17 cellular contexts compared by ENCODE assay signal in the genomic region with DNA sequence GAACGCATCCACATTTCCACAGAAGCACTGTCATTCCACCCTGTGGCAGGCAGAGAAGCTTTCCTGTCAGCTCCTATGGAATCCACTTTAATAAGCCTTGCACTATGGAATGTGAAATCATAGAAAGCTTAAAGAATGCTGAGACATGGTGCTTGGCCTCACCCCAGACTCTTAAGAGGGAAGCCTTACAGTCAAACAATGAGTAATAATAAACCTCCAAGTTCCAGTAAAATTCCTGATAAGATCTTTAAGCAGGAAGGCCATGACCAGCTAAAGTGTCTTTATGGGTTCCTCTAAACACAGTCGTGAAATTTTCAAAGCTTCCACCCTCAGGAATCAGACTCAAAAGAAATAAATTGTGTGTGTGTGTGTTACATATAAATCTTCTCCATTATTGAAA. TPM values are rescaled to one million over a fixed set of nuclear protein-coding genes. Genes with fewer than 3 reads are reported as not detected.
A peak's percentile ranks its signal among the peaks of the same experiment; 100 is the strongest.
DNase-seq lines count a peak whose midpoint lies in the region; ATAC-seq, FAIRE-seq and TF ChIP-seq lines count a peak whose summit lies in the region.
"Had no signal": no experiment of that assay in that cellular context is flagged by ENCODE, and none has a peak within 500 bp of the region (broad histone marks: within the 10 kb centered on the region; RNA-seq: fewer than 3 reads in every experiment).

No MANE protein-coding gene starts in this region.

- no peaks in the 10 kb centered on the region for H3K9me3 Mint-ChIP-seq in activated CD4-positive, alpha-beta T cell treated with anti-CD3 and anti-CD28 coated beads for 36 hours (ENCODE audit: low read depth)
- H3K9me3 Mint-ChIP-seq: memory B cell; T-helper 2 cell treated with Interferon-gamma antibody and Interleukin-4, amounts not matched to agents 5 μg/mL and 100 μg/mL, for 36 hours had no signal

- no peak for TF ChIP-seq POLR2A in A549 (IDR thresholded peaks at IDR 0.05; ENCODE audit: low read length)

- POLR2A ChIA-PET in A549 (lab: Yijun Ruan, JAX), result interaction anchor here (0.6 to 2.0 kb wide), 4 partner anchors 13 to 659 kb away, joined by 3 to 9 read pairs (median 3); partner anchors contain the start of gene EDRF1
- POLR2A ChIA-PET in activated CD4-positive, alpha-beta T cell treated with anti-CD3 and anti-CD28 coated beads for 36 hours (lab: Charles Lee), result no interaction called here

- peak; percentile 48 to 71 for DNase-seq in A549 (ENCODE audit: low read depth in 1 of 2, low spot score in 1 of 2)
- DNase-seq in HS-5 (ENCODE audit: low read depth), result peak; percentile 22
- peak; percentile 24 for DNase-seq in astrocyte of the cerebellum (ENCODE audit: low read depth)
- DNase-seq in foreskin keratinocyte, result peak; percentile 40 to 73
- no peak for DNase-seq in activated CD4-positive, alpha-beta T cell treated with anti-CD3 and anti-CD28 coated beads for 36 hours
- DNase-seq: activated CD4-positive, alpha-beta T cell treated with anti-CD3 and anti-CD28 coated beads, Interleukin-2, amount 50 U/mL, for 48 hours; activated effector memory CD4-positive, alpha-beta T cell treated with anti-CD3 and anti-CD28 coated beads, Interleukin-2, amount 50 U/mL, for 16 hours; colonic mucosa; heart right ventricle; NCI-H2107; ovary; uterus had no signal

- no peak for TF ChIP-seq CTCF in A549 (IDR thresholded peaks at IDR 0.05)
- no peak for TF ChIP-seq CTCF in astrocyte of the cerebellum (IDR thresholded peaks at IDR 0.05; ENCODE audit: low read depth, low read length, missing control alignments)
- no peak for TF ChIP-seq CTCF in foreskin keratinocyte (conservative IDR thresholded peaks at IDR 0.05)

- no peak overlapping the region for H3K27ac Mint-ChIP-seq in activated CD4-positive, alpha-beta T cell treated with anti-CD3 and anti-CD28 coated beads for 36 hours
- H3K27ac Mint-ChIP-seq: memory B cell; T-helper 2 cell treated with Interferon-gamma antibody and Interleukin-4, amounts not matched to agents 5 μg/mL and 100 μg/mL, for 36 hours had no signal

- H3K4me1 Mint-ChIP-seq in activated CD4-positive, alpha-beta T cell treated with anti-CD3 and anti-CD28 coated beads for 36 hours, result no peaks in the 10 kb centered on the region

- peak overlapping the region; percentile 46 for H3K4me2 ChIP-seq in A549

- no peaks in the 10 kb centered on the region for H3K36me3 Mint-ChIP-seq in activated CD4-positive, alpha-beta T cell treated with anti-CD3 and anti-CD28 coated beads for 36 hours (ENCODE audit: low read depth)
- H3K36me3 Mint-ChIP-seq: memory B cell had no signal

- H3K4me3 ChIP-seq in A549, result no peak overlapping the region
- H3K4me3 ChIP-seq in astrocyte of the cerebellum (ENCODE audit: low read depth, low read length), result no peak overlapping the region
- H3K4me3 ChIP-seq: colonic mucosa, heart right ventricle, ovary, uterus had no signal

- no peak for TF ChIP-seq EP300 in A549 (IDR thresholded peaks at IDR 0.05)

- no peaks in the 10 kb centered on the region for H3K9me3 ChIP-seq in A549
- H3K9me3 ChIP-seq: colonic mucosa, heart right ventricle, ovary, uterus had no signal

- H3K27me3 Mint-ChIP-seq in activated CD4-positive, alpha-beta T cell treated with anti-CD3 and anti-CD28 coated beads for 36 hours, result no peaks in the 10 kb centered on the region

- in situ Hi-C loops in astrocyte of the cerebellum (cut with HindIII; ENCODE audit: low sequenced_read_pairs), result no loop called here

- H3K4me1 ChIP-seq in A549 (peaks cover 15% of the 10 kb centered on the region), foreskin keratinocyte (no peaks in the 10 kb centered on the region)
- H3K4me1 ChIP-seq: colonic mucosa, heart right ventricle, uterus had no signal

- no peak for TF ChIP-seq RAD21 in A549 (conservative IDR thresholded peaks at IDR 0.05 in 1 of 2, IDR thresholded peaks at IDR 0.05 in 1 of 2)

- ATAC-seq in A549 (peak; percentile 52 to 82; a peak in 3 of 6 replicates), foreskin keratinocyte (peak; percentile 44), HG03097 (IDR thresholded peaks at IDR 0.05; ENCODE audit: low FRiP score, unreplicated experiment) (no peak), GM21526 (IDR thresholded peaks at IDR 0.05; ENCODE audit: low FRiP score, unreplicated experiment) (no peak), GM18867 (IDR thresholded peaks at IDR 0.05; ENCODE audit: unreplicated experiment) (no peak)
- ATAC-seq in activated CD4-positive, alpha-beta T cell treated with anti-CD3 and anti-CD28 coated beads for 36 hours, result no peak
- ATAC-seq: heart right ventricle had no signal

- H3K27ac ChIP-seq in A549 (peak overlapping the region; percentile 58 to 80; a peak in 5 of 6 replicates), foreskin keratinocyte (no peak overlapping the region)
- H3K27ac ChIP-seq: colonic mucosa, heart right ventricle, ovary, uterus had no signal

- 28% methylated on average over 2 of the region's 2 CpGs for WGBS in A549 (ENCODE audit: missing lambda C conversion rate)

- no peak overlapping the region for H3K4me3 Mint-ChIP-seq in activated CD4-positive, alpha-beta T cell treated with anti-CD3 and anti-CD28 coated beads for 36 hours
- H3K4me3 Mint-ChIP-seq: memory B cell; T-helper 2 cell treated with Interferon-gamma antibody and Interleukin-4, amounts not matched to agents 5 μg/mL and 100 μg/mL, for 36 hours had no signal

- CTCF ChIA-PET in A549 (lab: Yijun Ruan, JAX), result interaction anchor here (1.6 kb wide), 1 partner anchor 13 kb away, joined by 7 read pairs; no protein-coding TSS in a partner anchor
- CTCF ChIA-PET in activated CD4-positive, alpha-beta T cell treated with anti-CD3 and anti-CD28 coated beads for 36 hours (lab: Charles Lee), result interaction anchor here (0.8 kb wide), 1 partner anchor 12 kb away, joined by 3 read pairs; no protein-coding TSS in a partner anchor

- intact Hi-C loops in activated CD4-positive, alpha-beta T cell treated with anti-CD3 and anti-CD28 coated beads for 36 hours (cut with DNase I, micrococcal nuclease), result no loop called here

- FAIRE-seq in A549 (lab: Jason Lieb, UNC), result peak; percentile 56

- no peaks in the 10 kb centered on the region for H3K27me3 ChIP-seq in foreskin keratinocyte
- H3K27me3 ChIP-seq: colonic mucosa, ovary, uterus had no signal

TF ChIP-seq in A549, 52 proteins besides CTCF, POLR2A, EP300 and RAD21 (continues in another document):
- TF ChIP-seq SMC3 (IDR thresholded peaks at IDR 0.05) (no peak), MAFK (IDR thresholded peaks at IDR 0.05; ENCODE audit: partially characterized antibody) (peak; percentile 32), HOXA7 (CRISPR knock-in tag; IDR thresholded peaks at IDR 0.05) (no peak), TFCP2L1 (CRISPR knock-in tag; IDR thresholded peaks at IDR 0.05) (no peak), PBX3 (IDR thresholded peaks at IDR 0.05) (no peak), RCOR1 (IDR thresholded peaks at IDR 0.05; ENCODE audit: low read depth, low read length) (no peak), FOSB (CRISPR knock-in tag; IDR thresholded peaks at IDR 0.05) (no peak), ZNF302 (CRISPR knock-in tag; IDR thresholded peaks at IDR 0.05) (no peak), JUN (IDR thresholded peaks at IDR 0.05) (no peak), RNF2 (IDR thresholded peaks at IDR 0.05; ENCODE audit: borderline replicate concordance, low read depth) (no peak), RARB (CRISPR knock-in tag; IDR thresholded peaks at IDR 0.05) (no peak), CHD2 (IDR thresholded peaks at IDR 0.05; ENCODE audit: low read length, partially characterized antibody) (no peak), ZSCAN20 (CRISPR knock-in tag; IDR thresholded peaks at IDR 0.05) (no peak), USF2 (IDR thresholded peaks at IDR 0.05) (no peak)

RNA-seq across cellular contexts. Expression of gene TEX36, which starts 11.9 kb away (rescaled TPM):
- polyA plus RNA-seq in A549 (2011; rRNA removed), result not detected in 2 replicates
- polyA plus RNA-seq in A549 (2012; cell fraction: cytosol; rRNA removed), result not detected in 2 replicates
- polyA plus RNA-seq in A549 (2012; cell fraction: nucleus; rRNA removed), result not detected in 2 replicates
- polyA plus RNA-seq in A549 (2017; fragmentation: RNase III; extraction: RNeasy Plus Mini Kit Qiagen cat#74134 plus additional on column Dnase treatment), result not detected in 3 replicates
- not detected in 2 replicates for polyA minus RNA-seq in A549 (2011; rRNA and poly(A)+ RNA removed)
- total RNA-seq in foreskin keratinocyte, result not detected in 2 replicates
- not detected in 2 replicates for polyA plus RNA-seq in foreskin keratinocyte
- total RNA-seq in activated CD4-positive, alpha-beta T cell treated with anti-CD3 and anti-CD28 coated beads for 36 hours, result not detected
- total RNA-seq: colonic mucosa, heart right ventricle, ovary had no signal
- polyA plus RNA-seq: heart right ventricle, ovary had no signal

RNA-seq across cellular contexts. Expression of gene EDRF1, which starts 24.6 kb away (rescaled TPM):
- polyA plus RNA-seq in A549 (2011; rRNA removed) (31.1 and 37.9 TPM in 2 replicates), A549 (2017; fragmentation: RNase III; extraction: RNeasy Plus Mini Kit Qiagen cat#74134 plus additional on column Dnase treatment) (19.7 to 21.1 TPM (median 20.0 TPM) in 3 replicates), foreskin keratinocyte (6.7 and 9.2 TPM in 2 replicates)
- polyA plus RNA-seq in A549 (2012; cell fraction: cytosol; rRNA removed), result 10.0 and 10.2 TPM in 2 replicates
- 16.4 and 21.5 TPM in 2 replicates for polyA plus RNA-seq in A549 (2012; cell fraction: nucleus; rRNA removed)
- polyA minus RNA-seq in A549 (2011; rRNA and poly(A)+ RNA removed), result 19.4 and 27.6 TPM in 2 replicates
- total RNA-seq in foreskin keratinocyte, result 15.3 and 17.7 TPM in 2 replicates
- 10 to 100 TPM; 29.6 to 30.8 TPM for total RNA-seq in activated CD4-positive, alpha-beta T cell treated with anti-CD3 and anti-CD28 coated beads for 36 hours

Comparison
In these comparisons a context has a peak if more than half of its experiments do, and no peak if none do; other contexts are left out.
1. ATAC-seq: peak in A549 (2 of 2) and foreskin keratinocyte (single experiment); none in HG03097 (single experiment), GM21526 (single experiment), activated CD4-positive, alpha-beta T cell treated with anti-CD3 and anti-CD28 coated beads for 36 hours (single experiment) and GM18867 (single experiment).